ENCODE assay signal across 8 cellular contexts in genomic region chr1:158149175-158149574, GRCh38. TPM values are rescaled to one million over a fixed set of nuclear protein-coding genes. Genes with fewer than 3 reads are reported as not detected.
DNase-seq lines count a peak whose midpoint lies in the region; ATAC-seq and TF ChIP-seq lines count a peak whose summit lies in the region.

No MANE protein-coding gene starts in this region.

- peaks cover 46 to 50% (median 47%) of the 10 kb centered on the region in 3 donors for H3K4me1 Mint-ChIP-seq in naive B cell

- H3K9me2 ChIP-seq in Karpas-422 (replicated peaks; ENCODE audit: insufficient read depth, low read length), result no peaks in the 10 kb centered on the region

- H3K4me3 ChIP-seq in Karpas-422 (ENCODE audit: low read length) (peak overlapping the region; percentile 57), choroid plexus epithelial cell (ENCODE audit: low read depth, low read length) (peak overlapping the region; percentile 48)

- H3K27ac Mint-ChIP-seq in naive B cell, result peak overlapping the region; percentile 82 to 99 (median 94)

- peaks cover 0 to 15% (median 8%) of the 10 kb centered on the region in 7 donors for H3K9me3 Mint-ChIP-seq in naive B cell

- DNase-seq in AG08395 (ENCODE audit: low spot score) (peak; percentile 6), Karpas-422 (no peak), choroid plexus epithelial cell (ENCODE audit: low read depth) (no peak), naive B cell (no peak), DMS153 treated with DMSO at 0.1 percent for 48 hours (lab: John Stamatoyannopoulos, UW; ENCODE audit: unreplicated experiment) (no peak), NCI-H1105 treated with DMSO at 0.1 percent for 48 hours (lab: John Stamatoyannopoulos, UW) (no peak)

- H3K4me3 Mint-ChIP-seq in naive B cell, result peak overlapping the region; percentile 85 to 99 (median 98)

- peaks cover 16% of the 10 kb centered on the region for H3K4me1 ChIP-seq in Karpas-422 (ENCODE audit: low read length)

- H3K79me2 ChIP-seq in Karpas-422 (ENCODE audit: low read length), result no peaks in the 10 kb centered on the region

- no peak for ATAC-seq in naive B cell (ENCODE audit: low read depth in 2 of 2)
- no peak for ATAC-seq in GM21619 (IDR thresholded peaks at IDR 0.05; ENCODE audit: unreplicated experiment)
- ATAC-seq in GM18858 (IDR thresholded peaks at IDR 0.05; ENCODE audit: unreplicated experiment), result no peak

- peak overlapping the region; percentile 91 for H2AFZ ChIP-seq in Karpas-422 (ENCODE audit: low read length)

- no peak for TF ChIP-seq CTCF in choroid plexus epithelial cell (conservative IDR thresholded peaks at IDR 0.05; ENCODE audit: low read depth, low read length)

- no peaks in the 10 kb centered on the region for H3K27me3 ChIP-seq in Karpas-422 (ENCODE audit: low read length)

- H3K27me3 Mint-ChIP-seq in naive B cell, result no peaks in the 10 kb centered on the region

- H3K36me3 ChIP-seq in Karpas-422 (ENCODE audit: insufficient read depth, low read length), result no peaks in the 10 kb centered on the region

- peak overlapping the region; percentile 50 for H3K9ac ChIP-seq in Karpas-422 (ENCODE audit: low read length)

- peaks cover 0 to 5% of the 10 kb centered on the region in 2 donors for H3K36me3 Mint-ChIP-seq in naive B cell

- H3K4me2 ChIP-seq in Karpas-422 (ENCODE audit: low read depth, low read length, poor library complexity, severe bottlenecking), result peak overlapping the region; percentile 70

- no peaks in the 10 kb centered on the region for H3K9me3 ChIP-seq in Karpas-422 (ENCODE audit: low read length)

- no peak overlapping the region for H3K27ac ChIP-seq in Karpas-422 (ENCODE audit: low read length)

- H4K20me1 ChIP-seq in Karpas-422 (ENCODE audit: insufficient read depth, low read depth, low read length), result no peaks in the 10 kb centered on the region

RNA-seq across cellular contexts. Expression of gene CD1D, which starts 31.5 kb away (rescaled TPM):
- 7.1 and 7.2 TPM in 2 replicates for total RNA-seq in Karpas-422 (2014; rRNA removed; shearing (Covaris generic); ENCODE audit: low replicate concordance)
- polyA plus RNA-seq in naive B cell (ENCODE audit: low read depth in 6 of 6), result 10 to 100 TPM in 4 of 6 donors, 1 to 10 TPM in 2; 4.1 to 19.4 (median 11.6) TPM
